In genomic region chr19:42512130-42512636, GRCh38 we compare ENCODE assay signal across 24 cellular contexts. TPM values are rescaled to one million over a fixed set of nuclear protein-coding genes. Genes with fewer than 3 reads are reported as not detected.
DNase-seq lines count a peak whose midpoint lies in the region; ATAC-seq and TF ChIP-seq lines count a peak whose summit lies in the region.
"Had no signal": no experiment of that assay in that cellular context is flagged by ENCODE, and none has a peak within 500 bp of the region (broad histone marks: within the 10 kb centered on the region; RNA-seq: fewer than 3 reads in every experiment).

No MANE protein-coding gene starts in this region.

- H3K4me2 ChIP-seq in MM.1S (ENCODE audit: low read depth, low read length) = peak overlapping the region; percentile 75
- H3K4me2 ChIP-seq: A549 had no signal

- DNase-seq in activated CD4-positive, alpha-beta T cell treated with anti-CD3 and anti-CD28 coated beads, Interleukin-2, amount 10 ng/mL, durations not matched to agents 7 days and 5 days = no peak
- DNase-seq in activated CD4-positive, alpha-beta T cell treated with anti-CD3 and anti-CD28 coated beads, Interleukin-2, amount 50 U/mL, for 1 hour = no peak
- DNase-seq in MM.1S = peak; percentile 46
- DNase-seq in activated naive CD8-positive, alpha-beta T cell treated with anti-CD3 and anti-CD28 coated beads for 36 hours = no peak
- DNase-seq in pons (ENCODE audit: low spot score) = no peak
- DNase-seq in DMS 273 (lab: John Stamatoyannopoulos, UW; ENCODE audit: unreplicated experiment) = no peak
- DNase-seq: brain microvascular endothelial cell; DND-41; effector CD8-positive, alpha-beta T cell; kidney glomerular epithelial cell; NCI-H1092; NCI-H187 treated with DMSO at 0.1 percent for 48 hours had no signal

- peaks cover 4% of the 10 kb centered on the region for H3K9me3 Mint-ChIP-seq in activated CD4-positive, alpha-beta T cell treated with anti-CD3 and anti-CD28 coated beads, Interleukin-2, amount 10 ng/mL, durations not matched to agents 7 days and 5 days
- no peaks in the 10 kb centered on the region for H3K9me3 Mint-ChIP-seq in activated naive CD8-positive, alpha-beta T cell treated with anti-CD3 and anti-CD28 coated beads for 36 hours
- no peaks in the 10 kb centered on the region for H3K9me3 Mint-ChIP-seq in stimulated activated memory B cell treated with anti-CD40 and anti-IgM and Interleukin-4, amounts not matched to agents 10 μg/mL and 1 μg/mL and 100 μg/mL, for 72 hours
- H3K9me3 Mint-ChIP-seq: neural crest cell had no signal

- no peaks in the 10 kb centered on the region for H3K79me2 ChIP-seq in MM.1S (ENCODE audit: low read length)

- H3K9me2 ChIP-seq in MM.1S (replicated peaks; ENCODE audit: insufficient read depth, low read length) = no peaks in the 10 kb centered on the region

- H3K4me3 Mint-ChIP-seq in activated CD4-positive, alpha-beta T cell treated with anti-CD3 and anti-CD28 coated beads, Interleukin-2, amount 10 ng/mL, durations not matched to agents 7 days and 5 days = no peak overlapping the region
- H3K4me3 Mint-ChIP-seq in activated naive CD8-positive, alpha-beta T cell treated with anti-CD3 and anti-CD28 coated beads for 36 hours = peak overlapping the region; percentile 5
- no peak overlapping the region for H3K4me3 Mint-ChIP-seq in stimulated activated memory B cell treated with anti-CD40 and anti-IgM and Interleukin-4, amounts not matched to agents 10 μg/mL and 1 μg/mL and 100 μg/mL, for 72 hours
- H3K4me3 Mint-ChIP-seq: neural crest cell had no signal

- H3K4me1 ChIP-seq in MM.1S (ENCODE audit: low read length) = peaks cover 14% of the 10 kb centered on the region
- H3K4me1 ChIP-seq: A549, prostate gland, suprapubic skin had no signal

- CTCF ChIA-PET in activated CD4-positive, alpha-beta T cell treated with anti-CD3 and anti-CD28 coated beads, Interleukin-2, amount 10 ng/mL, durations not matched to agents 7 days and 5 days (lab: Charles Lee) = interaction anchor here (1.6 kb wide), 1 partner anchor 16 kb away, joined by 7 read pairs; the partner anchor contains the start of gene CEACAM1

- H3K4me3 ChIP-seq in MM.1S (ENCODE audit: low read length) = peak overlapping the region; percentile 14; the same call in 1 of the 2 replicates
- H3K4me3 ChIP-seq: A549, lung, prostate gland, suprapubic skin had no signal

- H2AFZ ChIP-seq in MM.1S (ENCODE audit: low read length) = no peak overlapping the region

- peak overlapping the region; percentile 52; the same call in 1 of the 2 replicates for H3K27ac ChIP-seq in MM.1S (ENCODE audit: low read length)
- H3K27ac ChIP-seq: A549, brain microvascular endothelial cell, HL-60, prostate gland, suprapubic skin had no signal

- no peaks in the 10 kb centered on the region for H4K20me1 ChIP-seq in MM.1S (ENCODE audit: insufficient read depth, low read length)

- H3K4me1 Mint-ChIP-seq in activated CD4-positive, alpha-beta T cell treated with anti-CD3 and anti-CD28 coated beads, Interleukin-2, amount 10 ng/mL, durations not matched to agents 7 days and 5 days = peaks cover 44% of the 10 kb centered on the region
- H3K4me1 Mint-ChIP-seq in activated naive CD8-positive, alpha-beta T cell treated with anti-CD3 and anti-CD28 coated beads for 36 hours = peaks cover 23% of the 10 kb centered on the region
- H3K4me1 Mint-ChIP-seq in stimulated activated memory B cell treated with anti-CD40 and anti-IgM and Interleukin-4, amounts not matched to agents 10 μg/mL and 1 μg/mL and 100 μg/mL, for 72 hours = peaks cover 35% of the 10 kb centered on the region
- H3K4me1 Mint-ChIP-seq: neural crest cell had no signal

- no peaks in the 10 kb centered on the region for H3K27me3 Mint-ChIP-seq in activated CD4-positive, alpha-beta T cell treated with anti-CD3 and anti-CD28 coated beads, Interleukin-2, amount 10 ng/mL, durations not matched to agents 7 days and 5 days
- no peaks in the 10 kb centered on the region for H3K27me3 Mint-ChIP-seq in activated naive CD8-positive, alpha-beta T cell treated with anti-CD3 and anti-CD28 coated beads for 36 hours
- no peaks in the 10 kb centered on the region for H3K27me3 Mint-ChIP-seq in stimulated activated memory B cell treated with anti-CD40 and anti-IgM and Interleukin-4, amounts not matched to agents 10 μg/mL and 1 μg/mL and 100 μg/mL, for 72 hours
- H3K27me3 Mint-ChIP-seq: B cell had no signal

- H3K9me3 ChIP-seq in MM.1S (replicated peaks; ENCODE audit: insufficient read depth, low read length) = no peaks in the 10 kb centered on the region
- H3K9me3 ChIP-seq: prostate gland, suprapubic skin had no signal

- H3K36me3 Mint-ChIP-seq in activated CD4-positive, alpha-beta T cell treated with anti-CD3 and anti-CD28 coated beads, Interleukin-2, amount 10 ng/mL, durations not matched to agents 7 days and 5 days (ENCODE audit: low read depth) = peaks cover 58% of the 10 kb centered on the region
- peaks cover 1% of the 10 kb centered on the region for H3K36me3 Mint-ChIP-seq in activated naive CD8-positive, alpha-beta T cell treated with anti-CD3 and anti-CD28 coated beads for 36 hours
- H3K36me3 Mint-ChIP-seq in stimulated activated memory B cell treated with anti-CD40 and anti-IgM and Interleukin-4, amounts not matched to agents 10 μg/mL and 1 μg/mL and 100 μg/mL, for 72 hours = peaks cover 5% of the 10 kb centered on the region

- H3K36me3 ChIP-seq in MM.1S (replicated peaks; ENCODE audit: insufficient read depth, low read length) = no peaks in the 10 kb centered on the region
- H3K36me3 ChIP-seq: brain microvascular endothelial cell, prostate gland, suprapubic skin had no signal

- peaks cover 2% of the 10 kb centered on the region; the same call in 1 of the 2 replicates for H3K27me3 ChIP-seq in MM.1S (replicated peaks; ENCODE audit: insufficient read depth, low read length)
- H3K27me3 ChIP-seq: brain microvascular endothelial cell, suprapubic skin had no signal

- no peak for ATAC-seq in stimulated activated memory B cell treated with anti-CD40 and anti-IgM and Interleukin-4, amounts not matched to agents 10 μg/mL and 1 μg/mL and 100 μg/mL, for 72 hours
- no peak for ATAC-seq in HG03175 (IDR thresholded peaks at IDR 0.05; ENCODE audit: unreplicated experiment)
- ATAC-seq: HepG2, SK-N-SH treated with all-trans-retinoic acid at 6 μM for 48 hours had no signal

- no peak for TF ChIP-seq CTCF in MM.1S (IDR thresholded peaks at IDR 0.05; ENCODE audit: low read length)

- POLR2A ChIA-PET in activated CD4-positive, alpha-beta T cell treated with anti-CD3 and anti-CD28 coated beads, Interleukin-2, amount 10 ng/mL, durations not matched to agents 7 days and 5 days (lab: Charles Lee) = no interaction called here

- H3K9ac ChIP-seq in MM.1S (ENCODE audit: low read length) = no peak overlapping the region

- H3K27ac Mint-ChIP-seq in activated CD4-positive, alpha-beta T cell treated with anti-CD3 and anti-CD28 coated beads, Interleukin-2, amount 10 ng/mL, durations not matched to agents 7 days and 5 days = peak overlapping the region; percentile 74
- peak overlapping the region; percentile 57 for H3K27ac Mint-ChIP-seq in activated naive CD8-positive, alpha-beta T cell treated with anti-CD3 and anti-CD28 coated beads for 36 hours
- H3K27ac Mint-ChIP-seq in stimulated activated memory B cell treated with anti-CD40 and anti-IgM and Interleukin-4, amounts not matched to agents 10 μg/mL and 1 μg/mL and 100 μg/mL, for 72 hours = peak overlapping the region; percentile 51
- H3K27ac Mint-ChIP-seq: B cell had no signal

- H3F3A ChIP-seq in MM.1S (ENCODE audit: insufficient read depth, low read length) = peaks cover 16% of the 10 kb centered on the region

RNA-seq across cellular contexts. Expression of gene CEACAM1, which starts 16.1 kb away (rescaled TPM):
- 10 to 100 TPM; 21.0 to 22.2 TPM for total RNA-seq in activated CD4-positive, alpha-beta T cell treated with anti-CD3 and anti-CD28 coated beads, Interleukin-2, amount 10 ng/mL, durations not matched to agents 7 days and 5 days
- total RNA-seq in activated naive CD8-positive, alpha-beta T cell treated with anti-CD3 and anti-CD28 coated beads for 36 hours = 1 to 10 TPM; 3.3 to 3.5 TPM
- total RNA-seq: chondrocyte, neural crest cell had no signal

Comparison
In these comparisons a context has a peak if more than half of its experiments do, and no peak if none do; other contexts are left out.
1. RNA of gene CEACAM1, which starts 16.1 kb away (total RNA-seq): 21.0 to 22.2 TPM in activated CD4-positive, alpha-beta T cell treated with anti-CD3 and anti-CD28 coated beads, Interleukin-2, amount 10 ng/mL, durations not matched to agents 7 days and 5 days; 3.3 to 3.5 TPM in activated naive CD8-positive, alpha-beta T cell treated with anti-CD3 and anti-CD28 coated beads for 36 hours; every median in the first group is over 4 times any median in the second.
2. Peak in every context shown above with its lines, with median percentiles within 50 percentile points of each other: H3K27ac Mint-ChIP-seq.